8 cellular contexts compared by ENCODE assay signal in the genomic region with DNA sequence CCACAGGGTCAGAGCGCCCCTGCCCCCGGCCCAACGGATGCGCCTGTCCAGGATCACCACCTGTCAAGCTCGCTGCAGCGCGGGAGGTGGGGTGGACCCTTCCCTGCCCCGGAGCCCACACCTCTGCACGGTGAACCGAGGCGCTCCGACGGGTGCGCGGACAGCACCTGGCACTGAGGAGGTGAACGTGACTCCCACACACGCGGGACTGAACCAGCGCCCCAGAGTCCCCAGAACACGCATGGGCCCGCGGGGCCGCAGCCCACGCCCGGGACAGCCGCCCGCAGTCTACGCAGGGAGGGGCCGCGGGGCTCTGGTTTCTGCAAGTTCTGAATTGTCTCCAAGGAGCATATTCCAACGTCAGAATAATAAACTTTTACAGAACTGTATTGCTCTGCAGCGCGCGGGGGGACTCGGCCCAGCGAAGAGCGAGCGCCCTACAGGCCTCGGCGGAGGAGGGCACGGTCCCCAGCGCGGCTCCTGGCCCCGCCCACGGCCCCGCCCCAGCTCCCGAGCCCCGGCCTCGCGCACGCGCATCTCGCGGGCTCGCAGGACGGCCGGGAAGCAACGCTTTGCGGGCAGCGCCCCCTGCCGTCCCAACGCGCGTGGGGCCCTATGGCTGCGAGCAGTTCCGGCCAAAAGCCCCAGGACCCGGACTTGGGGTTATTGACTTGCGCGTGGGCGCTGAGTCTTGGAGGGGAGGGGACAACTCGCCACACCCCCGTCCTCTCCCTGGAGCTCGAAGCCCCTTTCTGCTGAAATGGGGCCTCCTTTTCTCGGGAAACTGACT. TPM values are rescaled to one million over a fixed set of nuclear protein-coding genes. Genes with fewer than 3 reads are reported as not detected.
DNase-seq lines count a peak whose midpoint lies in the region; ATAC-seq and TF ChIP-seq lines count a peak whose summit lies in the region.

No MANE protein-coding gene starts in this region.

- peak; percentile 95 to 97 for ATAC-seq in CD4-positive, CD25-positive, alpha-beta regulatory T cell (ENCODE audit: low read depth in 2 of 2)
- ATAC-seq in GM19395 (IDR thresholded peaks at IDR 0.05; ENCODE audit: unreplicated experiment) (peak; percentile 94), HG03520 (IDR thresholded peaks at IDR 0.05; ENCODE audit: unreplicated experiment) (peak; percentile 81)

- no peaks in the 10 kb centered on the region for H3K9me3 ChIP-seq in CD4-positive, CD25-positive, alpha-beta regulatory T cell (ENCODE audit: control insufficient read depth in 2 of 2, low read length in 2 of 2)
- H3K9me3 ChIP-seq in mononuclear cell (ENCODE audit: low read depth, low read length), result no peaks in the 10 kb centered on the region

- DNase-seq in CD4-positive, CD25-positive, alpha-beta regulatory T cell, result peak; percentile 84 to 89 (median 86)
- DNase-seq in NOMO-1 treated with dmso at 0.1 percent for 144 hours (lab: John Stamatoyannopoulos, UW; ENCODE audit: unreplicated experiment) (peak; percentile 70), activated T-cell treated with anti-CD3 and anti-CD28 coated beads for 4 hours (peak; percentile 89), epithelial cell of esophagus (ENCODE audit: low read depth) (peak; percentile 81)
- DNase-seq in stimulated activated CD8-positive, alpha-beta memory T cell treated with anti-CD3 and anti-CD28 coated beads, Interleukin-15, amount 100 ng/mL, for 4 hours (ENCODE audit: low read depth in 2 of 2), result peak; percentile 77 to 86

- H3K27me3 Mint-ChIP-seq in CD4-positive, CD25-positive, alpha-beta regulatory T cell, result peaks cover 14% of the 10 kb centered on the region

- peak; percentile 73 for TF ChIP-seq CTCF in epithelial cell of esophagus (IDR thresholded peaks at IDR 0.05; ENCODE audit: insufficient read depth, low read depth, low read length, missing control alignments)

- no peak overlapping the region for H3K4me3 ChIP-seq in CD4-positive, CD25-positive, alpha-beta regulatory T cell (ENCODE audit: low read depth, low read length)
- H3K4me3 ChIP-seq in epithelial cell of esophagus (ENCODE audit: low read length) (peak overlapping the region; percentile 42), mononuclear cell (ENCODE audit: low read length) (peak overlapping the region; percentile 40)

- H3K36me3 ChIP-seq in CD4-positive, CD25-positive, alpha-beta regulatory T cell (ENCODE audit: control insufficient read depth, insufficient read depth, low read length), result no peaks in the 10 kb centered on the region

- H3K4me3 Mint-ChIP-seq in CD4-positive, CD25-positive, alpha-beta regulatory T cell, result peak overlapping the region; percentile 51 to 62 (median 56)

- H3K4me1 Mint-ChIP-seq in CD4-positive, CD25-positive, alpha-beta regulatory T cell, result peaks cover 0 to 3% (median 0%) of the 10 kb centered on the region in 4 donors

- no peaks in the 10 kb centered on the region for H3K36me3 Mint-ChIP-seq in CD4-positive, CD25-positive, alpha-beta regulatory T cell

- H3K27me3 ChIP-seq in CD4-positive, CD25-positive, alpha-beta regulatory T cell (ENCODE audit: control insufficient read depth, insufficient read depth, low read length), result no peaks in the 10 kb centered on the region
- H3K27me3 ChIP-seq in mononuclear cell (ENCODE audit: insufficient read depth, low read length), result no peaks in the 10 kb centered on the region

- no peak overlapping the region for H3K27ac ChIP-seq in CD4-positive, CD25-positive, alpha-beta regulatory T cell (ENCODE audit: insufficient read depth, low read length, poor library complexity, severe bottlenecking)

- H3K4me1 ChIP-seq in CD4-positive, CD25-positive, alpha-beta regulatory T cell (ENCODE audit: control insufficient read depth, insufficient read depth, low read length, poor library complexity, severe bottlenecking), result peaks cover 12% of the 10 kb centered on the region
- peaks cover 13% of the 10 kb centered on the region for H3K4me1 ChIP-seq in mononuclear cell (ENCODE audit: insufficient read depth, low read length)

- H3K9me3 Mint-ChIP-seq in CD4-positive, CD25-positive, alpha-beta regulatory T cell, result peaks cover 0 to 1% (median 0%) of the 10 kb centered on the region in 7 donors

- H3K27ac Mint-ChIP-seq in CD4-positive, CD25-positive, alpha-beta regulatory T cell, result no peak overlapping the region

RNA-seq across cellular contexts. Expression of gene OAT, which starts 29.7 kb away (rescaled TPM):
- 37.6 TPM for total RNA-seq in CD4-positive, CD25-positive, alpha-beta regulatory T cell
- polyA plus RNA-seq in CD4-positive, CD25-positive, alpha-beta regulatory T cell, result 10 to 100 TPM; 54.2 to 76.4 (median 61.7) TPM
- 74.1 TPM for total RNA-seq in mononuclear cell
